In genomic region chr1:43296207-43296606, GRCh38 we compare ENCODE assay signal across 15 cellular contexts. TPM values are rescaled to one million over a fixed set of nuclear protein-coding genes. Genes with fewer than 3 reads are reported as not detected.
DNase-seq lines count a peak whose midpoint lies in the region; ATAC-seq and TF ChIP-seq lines count a peak whose summit lies in the region.
"Had no signal": no experiment of that assay in that cellular context is flagged by ENCODE, and none has a peak within 500 bp of the region (broad histone marks: within the 10 kb centered on the region; RNA-seq: fewer than 3 reads in every experiment).

No MANE protein-coding gene starts in this region.

- intact Hi-C loops in CD4-positive, alpha-beta T cell (cut with DNase I, micrococcal nuclease), result no loop called here

- TF ChIP-seq EP300 in Ishikawa (IDR thresholded peaks at IDR 0.05; ENCODE audit: borderline replicate concordance), result no peak

- H3K4me3 Mint-ChIP-seq in CD4-positive, alpha-beta T cell, result peak overlapping the region; percentile 7
- H3K4me3 Mint-ChIP-seq in osteocyte (ENCODE audit: unreplicated experiment), result no peak overlapping the region

- no peaks in the 10 kb centered on the region for H3K9me3 ChIP-seq in CD4-positive, alpha-beta T cell (ENCODE audit: control insufficient read depth, low read length)
- no peaks in the 10 kb centered on the region for H3K9me3 ChIP-seq in effector memory CD4-positive, alpha-beta T cell (ENCODE audit: control insufficient read depth, low read length)

- POLR2A ChIA-PET in CD4-positive, alpha-beta T cell (lab: Charles Lee), result no interaction called here
- POLR2A ChIA-PET in HEK293T (lab: Yijun Ruan, JAX), result no interaction called here

- DNase-seq in CD4-positive, alpha-beta T cell, result no peak
- no peak for DNase-seq in effector memory CD4-positive, alpha-beta T cell
- no peak for DNase-seq in osteocyte (ENCODE audit: extremely low spot score, unreplicated experiment)
- DNase-seq in H4 (ENCODE audit: low spot score), result no peak
- DNase-seq in NCI-H345 (lab: John Stamatoyannopoulos, UW), result no peak
- no peak for DNase-seq in HEK293T (ENCODE audit: extremely low spot score)
- DNase-seq: amniotic stem cell; GM23248; NCI-H1417 treated with DMSO at 0.1 percent for 48 hours; NCI-H82; stimulated activated CD4-positive, alpha-beta T cell treated with anti-CD3 and anti-CD28 coated beads, Interleukin-12 subunit alpha, Interleukin-12 subunit beta, amount 100 ng/mL, for 4 hours had no signal

- no peaks in the 10 kb centered on the region for H3K9me3 Mint-ChIP-seq in CD4-positive, alpha-beta T cell
- no peaks in the 10 kb centered on the region for H3K9me3 Mint-ChIP-seq in osteocyte (ENCODE audit: unreplicated experiment)

- no peaks in the 10 kb centered on the region for H3K36me3 ChIP-seq in effector memory CD4-positive, alpha-beta T cell (ENCODE audit: control insufficient read depth, insufficient read depth, low read length)

- ATAC-seq in CD4-positive, alpha-beta T cell (ENCODE audit: poor library complexity), result no peak
- no peak for ATAC-seq in GM21786 (IDR thresholded peaks at IDR 0.05; ENCODE audit: unreplicated experiment)

- no peak for TF ChIP-seq RAD21 in Ishikawa (IDR thresholded peaks at IDR 0.05; ENCODE audit: low read depth)

- no peak for TF ChIP-seq CTCF in CD4-positive, alpha-beta T cell (IDR thresholded peaks at IDR 0.05)
- TF ChIP-seq CTCF in osteocyte (IDR thresholded peaks at IDR 0.05), result no peak

- H3K27ac Mint-ChIP-seq in CD4-positive, alpha-beta T cell, result peak overlapping the region; percentile 84
- peak overlapping the region; percentile 48 for H3K27ac Mint-ChIP-seq in osteocyte (ENCODE audit: unreplicated experiment)

- H3K4me1 Mint-ChIP-seq in CD4-positive, alpha-beta T cell (ENCODE audit: low read depth), result peaks cover 22% of the 10 kb centered on the region
- H3K4me1 Mint-ChIP-seq in osteocyte (ENCODE audit: unreplicated experiment), result peaks cover 35% of the 10 kb centered on the region

- H3K27ac ChIP-seq in CD4-positive, alpha-beta T cell (ENCODE audit: low read depth, low read length), result no peak overlapping the region
- peak overlapping the region; percentile 5 for H3K27ac ChIP-seq in effector memory CD4-positive, alpha-beta T cell (ENCODE audit: insufficient read depth, low read length, poor library complexity, severe bottlenecking)
- H3K27ac ChIP-seq: GM23248 had no signal

- CTCF ChIA-PET in CD4-positive, alpha-beta T cell (lab: Charles Lee), result no interaction called here
- CTCF ChIA-PET in HEK293T (lab: Yijun Ruan, JAX), result no interaction called here

- no peaks in the 10 kb centered on the region for H3K27me3 ChIP-seq in CD4-positive, alpha-beta T cell (ENCODE audit: control insufficient read depth, insufficient read depth, low read length)
- H3K27me3 ChIP-seq in effector memory CD4-positive, alpha-beta T cell (replicated peaks; ENCODE audit: control insufficient read depth, insufficient read depth, low read length, poor library complexity, severe bottlenecking), result no peaks in the 10 kb centered on the region

- H3K36me3 Mint-ChIP-seq in CD4-positive, alpha-beta T cell (ENCODE audit: low read depth), result no peaks in the 10 kb centered on the region
- no peaks in the 10 kb centered on the region for H3K36me3 Mint-ChIP-seq in osteocyte (ENCODE audit: unreplicated experiment)

- H3K4me3 ChIP-seq in effector memory CD4-positive, alpha-beta T cell (ENCODE audit: insufficient read depth, low read depth, low read length, poor library complexity, severe bottlenecking), result no peak overlapping the region
- H3K4me3 ChIP-seq: GM23248 had no signal

- H3K27me3 Mint-ChIP-seq in CD4-positive, alpha-beta T cell, result no peaks in the 10 kb centered on the region
- no peaks in the 10 kb centered on the region for H3K27me3 Mint-ChIP-seq in osteocyte (ENCODE audit: unreplicated experiment)

- H3K4me1 ChIP-seq in effector memory CD4-positive, alpha-beta T cell (ENCODE audit: control insufficient read depth, insufficient read depth, low read length, poor library complexity, severe bottlenecking), result peaks cover 5% of the 10 kb centered on the region

TF ChIP-seq in Ishikawa, 13 proteins besides CTCF, POLR2A, EP300 and RAD21:
- TF ChIP-seq TEAD4 (IDR thresholded peaks at IDR 0.05), result peak; percentile 50; the same call in 1 of the 2 replicates
- TF ChIP-seq CREB1 (IDR thresholded peaks at IDR 0.05; ENCODE audit: low read depth), result no peak

TF ChIP-seq in HEK293T, 16 proteins besides CTCF, POLR2A, EP300 and RAD21:
- no peak for TF ChIP-seq LEF1 (IDR thresholded peaks at IDR 0.05; ENCODE audit: borderline replicate concordance)
- TF ChIP-seq FOXM1 (IDR thresholded peaks at IDR 0.05; ENCODE audit: borderline replicate concordance), result no peak
- no peak for TF ChIP-seq SP1 (IDR thresholded peaks at IDR 0.05)
- TF ChIP-seq NFRKB (IDR thresholded peaks at IDR 0.05), result no peak
- no peak for TF ChIP-seq PKNOX1 (IDR thresholded peaks at IDR 0.05)
- no peak for TF ChIP-seq ZNF384 (IDR thresholded peaks at IDR 0.05)
- TF ChIP-seq BHLHE40 (IDR thresholded peaks at IDR 0.05; ENCODE audit: borderline replicate concordance), result no peak
- no peak for TF ChIP-seq SUZ12 (IDR thresholded peaks at IDR 0.05)
- no peak for TF ChIP-seq ARNT (IDR thresholded peaks at IDR 0.05)
- no peak for TF ChIP-seq ELF4 (IDR thresholded peaks at IDR 0.05)
- TF ChIP-seq FOXA1 (IDR thresholded peaks at IDR 0.05), result no peak
- TF ChIP-seq FOXK2 (IDR thresholded peaks at IDR 0.05), result no peak
- TF ChIP-seq HDGF (IDR thresholded peaks at IDR 0.05; ENCODE audit: borderline replicate concordance), result no peak
- no peak for TF ChIP-seq L3MBTL2 (conservative IDR thresholded peaks at IDR 0.05)
- no peak for TF ChIP-seq TARDBP (IDR thresholded peaks at IDR 0.05)
- TF ChIP-seq CTBP1 (IDR thresholded peaks at IDR 0.05; ENCODE audit: borderline replicate concordance), result no peak

RNA-seq across cellular contexts. Expression of gene TIE1, which starts 4.6 kb away (rescaled TPM):
- not detected for total RNA-seq in CD4-positive, alpha-beta T cell
- total RNA-seq in osteocyte, result not detected in 2 replicates
- total RNA-seq in H4 (2014; rRNA removed; shearing (Covaris generic)), result 0.04 TPM in 1 of 2 replicates, not detected in the other
- total RNA-seq: GM23248 had no signal

RNA-seq across cellular contexts. Expression of gene C1orf210, which starts 10.8 kb away (rescaled TPM):
- not detected for total RNA-seq in CD4-positive, alpha-beta T cell
- total RNA-seq in osteocyte, result not detected in 2 replicates
- total RNA-seq in H4 (2014; rRNA removed; shearing (Covaris generic)), result not detected in 2 replicates
- total RNA-seq: GM23248, HT1080, myocyte had no signal

RNA-seq across cellular contexts. Expression of gene TMEM125, which starts 26.4 kb away (rescaled TPM):
- total RNA-seq in CD4-positive, alpha-beta T cell, result not detected
- total RNA-seq in osteocyte, result not detected in 2 replicates
- not detected in 2 replicates for total RNA-seq in H4 (2014; rRNA removed; shearing (Covaris generic))
- total RNA-seq: GM23248, HT1080, myocyte had no signal

RNA-seq across cellular contexts. Expression of gene MPL, which starts 41.4 kb away (rescaled TPM):
- total RNA-seq in CD4-positive, alpha-beta T cell, result not detected
- not detected in 2 replicates for total RNA-seq in osteocyte
- not detected in 2 replicates for total RNA-seq in H4 (2014; rRNA removed; shearing (Covaris generic))
- total RNA-seq: GM23248, HT1080 had no signal
